In the genomic region with DNA sequence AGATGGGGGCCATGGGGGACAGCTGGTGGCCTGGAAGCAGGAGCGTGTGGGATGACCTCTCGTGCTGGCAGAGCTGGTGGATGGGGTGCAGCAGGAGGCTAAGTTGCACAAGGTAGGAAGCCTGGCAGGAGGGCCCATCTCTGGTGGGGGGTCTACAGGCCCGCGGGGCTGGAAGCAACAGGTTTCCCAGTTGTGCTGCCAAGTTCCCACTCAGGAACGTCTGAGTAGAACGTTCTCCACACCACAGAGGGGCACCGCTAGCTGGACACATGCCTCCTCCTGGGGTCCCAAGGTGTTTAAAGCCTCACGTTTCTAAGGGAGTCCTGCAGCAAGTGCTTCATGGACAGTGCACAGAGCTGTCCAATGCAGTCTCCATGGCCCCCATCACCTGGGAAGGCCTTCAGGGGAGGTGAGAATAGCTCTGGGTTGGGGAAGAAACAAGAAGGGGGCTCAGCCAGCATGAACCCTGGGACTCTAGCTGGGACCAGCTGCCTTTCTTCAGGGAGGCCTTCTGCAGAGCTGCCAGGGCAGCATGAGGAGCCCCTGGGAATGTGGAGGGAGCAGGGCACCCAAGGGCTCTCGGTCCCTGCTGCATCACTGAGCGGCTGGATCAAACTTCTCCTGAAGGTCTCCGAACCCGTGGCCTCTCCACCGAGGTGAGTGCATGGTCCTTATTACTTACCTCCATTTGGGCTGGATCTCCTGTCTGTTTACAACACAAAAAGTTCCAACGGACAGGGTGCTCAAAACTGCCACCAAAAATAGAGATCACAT, we compare ENCODE assay signal across 22 cellular contexts.
DNase-seq lines count a peak whose midpoint lies in the region; ATAC-seq and TF ChIP-seq lines count a peak whose summit lies in the region.
"Had no signal": no experiment of that assay in that cellular context is flagged by ENCODE, and none has a peak within 500 bp of the region (broad histone marks: within the 10 kb centered on the region; RNA-seq: fewer than 3 reads in every experiment).

No MANE protein-coding gene starts in this region.

- peaks cover 13% of the 10 kb centered on the region for H3K9me3 Mint-ChIP-seq in nephron
- H3K9me3 Mint-ChIP-seq: CD4-positive, CD25-positive, alpha-beta regulatory T cell had no signal

- H3K27me3 Mint-ChIP-seq in nephron (ENCODE audit: low read depth), result peaks cover 18% of the 10 kb centered on the region

- H3K36me3 Mint-ChIP-seq in nephron (ENCODE audit: low read depth), result peaks cover 4% of the 10 kb centered on the region
- H3K36me3 Mint-ChIP-seq: CD4-positive, CD25-positive, alpha-beta regulatory T cell had no signal

- H3K27ac ChIP-seq in right atrium auricular region (no peak overlapping the region), stomach (no peak overlapping the region), upper lobe of right lung (no peak overlapping the region)
- H3K27ac ChIP-seq: GM23248, SJSA1 had no signal

- H3K4me3 ChIP-seq in right atrium auricular region (no peak overlapping the region), stomach (no peak overlapping the region), upper lobe of right lung (no peak overlapping the region)
- H3K4me3 ChIP-seq: GM23248, HAP-1, SJSA1 had no signal

- ATAC-seq in left cardiac atrium (no peak), HG03175 (IDR thresholded peaks at IDR 0.05; ENCODE audit: unreplicated experiment) (no peak), upper lobe of right lung (no peak)
- ATAC-seq: PC-3 had no signal

- whole genome bisulfite sequencing in stomach, 5 donors, result 86 to 90% (median 88%) methylated on average over 12 to 14 of the region's 14 CpGs

- H3K4me1 Mint-ChIP-seq in nephron, result peaks cover 18% of the 10 kb centered on the region
- H3K4me1 Mint-ChIP-seq: CD4-positive, CD25-positive, alpha-beta regulatory T cell had no signal

- no peak overlapping the region for H3K4me3 Mint-ChIP-seq in nephron
- H3K4me3 Mint-ChIP-seq: CD4-positive, CD25-positive, alpha-beta regulatory T cell had no signal

- TF ChIP-seq CTCF in right atrium auricular region (IDR thresholded peaks at IDR 0.05), result no peak
- TF ChIP-seq CTCF in nephron (IDR thresholded peaks at IDR 0.05; ENCODE audit: unreplicated experiment in 3 of 3), result no peak
- no peak for TF ChIP-seq CTCF in stomach (IDR thresholded peaks at IDR 0.05)
- TF ChIP-seq CTCF in upper lobe of right lung (IDR thresholded peaks at IDR 0.05), result no peak

- H3K4me1 ChIP-seq in right atrium auricular region (no peaks in the 10 kb centered on the region), stomach (peaks cover 0 to 5% (median 2%) of the 10 kb centered on the region in 4 donors), upper lobe of right lung (no peaks in the 10 kb centered on the region)
- H3K4me1 ChIP-seq: BE2C, HAP-1 had no signal

- H3K36me3 ChIP-seq in right atrium auricular region, result no peaks in the 10 kb centered on the region
- no peaks in the 10 kb centered on the region for H3K36me3 ChIP-seq in stomach
- H3K36me3 ChIP-seq in upper lobe of right lung, result no peaks in the 10 kb centered on the region
- H3K36me3 ChIP-seq: BE2C, HAP-1, SJSA1 had no signal

- intact Hi-C loops in left cardiac atrium (cut with DNase I) (no loop called here), stomach (cut with DNase I; ENCODE audit: low total_unique reads) (no loop called here), upper lobe of right lung (cut with DNase I) (no loop called here)

- peaks cover 0 to under 1% of the 10 kb centered on the region in 2 donors for H3K9me3 ChIP-seq in right atrium auricular region
- no peaks in the 10 kb centered on the region for H3K9me3 ChIP-seq in stomach
- no peaks in the 10 kb centered on the region for H3K9me3 ChIP-seq in upper lobe of right lung
- H3K9me3 ChIP-seq: BE2C, HAP-1, SJSA1 had no signal

- TF ChIP-seq POLR2A in stomach (IDR thresholded peaks at IDR 0.05), result no peak

- TF ChIP-seq EP300 in stomach (IDR thresholded peaks at IDR 0.05), result no peak

- DNase-seq in left cardiac atrium (peak; percentile 13), right atrium auricular region (ENCODE audit: low spot score) (no peak), stomach (peak; percentile 20), NCI-H345 treated with DMSO at 0.1 percent for 48 hours (lab: John Stamatoyannopoulos, UW; ENCODE audit: unreplicated experiment) (no peak), SHP77 (lab: John Stamatoyannopoulos, UW) (no peak), upper lobe of right lung (no peak)
- DNase-seq: BE2C; CD4-positive, CD25-positive, alpha-beta regulatory T cell; COR-L47; DMS 273 treated with DMSO at 0.1 percent for 48 hours; DND-41; GM23248; Kasumi-1; NCI-H1105; NCI-H2081; NCI-H748 treated with DMSO at 0.1 percent for 48 hours; PC-3; RPMI8226 had no signal

- H3K27ac Mint-ChIP-seq in nephron, result peak overlapping the region; percentile 98

- H3K27me3 ChIP-seq in right atrium auricular region, result no peaks in the 10 kb centered on the region
- H3K27me3 ChIP-seq in stomach, result peaks cover 0 to 34% (median 0%) of the 10 kb centered on the region in 3 donors
- H3K27me3 ChIP-seq in upper lobe of right lung, result no peaks in the 10 kb centered on the region
- H3K27me3 ChIP-seq: SJSA1 had no signal

Comparison
In these comparisons a context has a peak if more than half of its experiments do, and no peak if none do; other contexts are left out.
1. DNase-seq: peak in left cardiac atrium (single experiment) and stomach (single experiment); none in right atrium auricular region (single experiment), NCI-H345 treated with DMSO at 0.1 percent for 48 hours (single experiment), SHP77 (0 of 2) and upper lobe of right lung (single experiment).